ENCODE assay signal across 20 cellular contexts in the genomic region with DNA sequence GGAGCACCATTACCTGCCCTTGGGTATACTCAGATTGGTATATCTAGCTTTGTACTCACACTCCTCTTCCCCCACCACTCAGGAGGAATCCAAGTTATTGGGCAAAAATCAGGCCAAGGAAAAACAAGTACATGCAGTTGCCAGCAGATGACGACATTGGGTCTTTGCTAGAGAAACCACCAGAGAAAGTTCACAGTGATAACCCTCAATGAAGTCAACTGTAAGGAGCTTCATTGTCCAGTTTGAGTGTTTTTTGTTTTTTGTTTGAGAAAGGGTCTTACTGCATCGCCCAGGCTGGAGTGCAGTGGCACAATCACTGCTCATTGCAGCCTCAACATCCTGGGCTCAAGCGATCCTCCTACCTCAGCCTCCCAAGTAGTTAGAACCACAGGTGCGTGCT. TPM values are rescaled to one million over a fixed set of nuclear protein-coding genes. Genes with fewer than 3 reads are reported as not detected.
DNase-seq lines count a peak whose midpoint lies in the region; ATAC-seq and TF ChIP-seq lines count a peak whose summit lies in the region.
"Had no signal": no experiment of that assay in that cellular context is flagged by ENCODE, and none has a peak within 500 bp of the region (broad histone marks: within the 10 kb centered on the region; RNA-seq: fewer than 3 reads in every experiment).

No MANE protein-coding gene starts in this region.

- peaks cover 6% of the 10 kb centered on the region for H3K27me3 ChIP-seq in DND-41 (ENCODE audit: insufficient read depth, low read length, poor library complexity)
- H3K27me3 ChIP-seq in endodermal cell (ENCODE audit: control insufficient read depth, insufficient read depth, low read length, poor library complexity, severe bottlenecking), result peaks cover 10% of the 10 kb centered on the region
- H3K27me3 ChIP-seq: tibial artery had no signal

- H4K20me1 ChIP-seq in DND-41 (ENCODE audit: insufficient read depth, low read length), result no peaks in the 10 kb centered on the region

- WGBS in endodermal cell (ENCODE audit: insufficient coverage in 1 of 2, insufficient read length in 1 of 2), 2 experiments, result 91 to 93% methylated on average over 3 to 4 of the region's 4 CpGs

- DNase-seq in DND-41, result no peak
- peak; percentile 9 for DNase-seq in NCI-H146 treated with DMSO at 0.1 percent for 48 hours (lab: John Stamatoyannopoulos, UW; ENCODE audit: unreplicated experiment)
- peak; percentile 52 for DNase-seq in endodermal cell
- no peak for DNase-seq in COR-L47 (lab: John Stamatoyannopoulos, UW)
- no peak for DNase-seq in stimulated activated CD4-positive, alpha-beta T cell treated with anti-CD3 and anti-CD28 coated beads, Interleukin-4, amount 100 ng/mL, for 4 hours
- DNase-seq in cortex of kidney (lab: John Stamatoyannopoulos, UW), result no peak
- DNase-seq: activated CD4-positive, alpha-beta T cell treated with anti-CD3 and anti-CD28 coated beads, Interleukin-2, amount 50 U/mL, for 1 hour; activated naive CD8-positive, alpha-beta T cell treated with anti-CD3 and anti-CD28 coated beads for 36 hours; effector memory CD8-positive, alpha-beta T cell; KG1; NCI-H187 treated with DMSO at 0.1 percent for 48 hours; NCI-H524 treated with DMSO at 0.1 percent for 48 hours; SHP77 treated with DMSO at 0.1 percent for 48 hours; stimulated activated CD4-positive, alpha-beta T cell treated with anti-CD3 and anti-CD28 coated beads, Interleukin-2, amount 100 ng/mL, for 48 hours; T1000; tibial artery had no signal

- peaks cover 10% of the 10 kb centered on the region for H3K4me1 Mint-ChIP-seq in endodermal cell
- H3K4me1 Mint-ChIP-seq: activated naive CD8-positive, alpha-beta T cell treated with anti-CD3 and anti-CD28 coated beads for 36 hours had no signal

- H3K36me3 ChIP-seq in DND-41 (ENCODE audit: insufficient read depth, low read length) (no peaks in the 10 kb centered on the region), endodermal cell (ENCODE audit: control insufficient read depth, insufficient read depth, low read length) (no peaks in the 10 kb centered on the region)
- H3K36me3 ChIP-seq: tibial artery had no signal

- H3K4me1 ChIP-seq in DND-41 (ENCODE audit: insufficient read depth, low read length) (no peaks in the 10 kb centered on the region), endodermal cell (ENCODE audit: control insufficient read depth, insufficient read depth, low read length) (no peaks in the 10 kb centered on the region)
- H3K4me1 ChIP-seq: tibial artery had no signal

- ATAC-seq in DND-41 (ENCODE audit: insufficient read depth, low read depth) (no peak), HG03439 (IDR thresholded peaks at IDR 0.05; ENCODE audit: unreplicated experiment) (no peak)
- ATAC-seq: effector memory CD8-positive, alpha-beta T cell; sciatic nerve had no signal

- H3K9ac ChIP-seq in DND-41 (ENCODE audit: low read depth, low read length), result no peak overlapping the region
- no peak overlapping the region for H3K9ac ChIP-seq in endodermal cell (ENCODE audit: extremely low read depth, low read length, poor library complexity, severe bottlenecking)

- TF ChIP-seq CTCF in 22Rv1 (IDR thresholded peaks at IDR 0.05) (peak; percentile 76), DND-41 (IDR thresholded peaks at IDR 0.05; ENCODE audit: borderline replicate concordance, extremely low read depth, low read length, poor library complexity, severe bottlenecking) (peak; percentile 21), endodermal cell (conservative IDR thresholded peaks at IDR 0.05) (peak; percentile 70)

- no peaks in the 10 kb centered on the region for H3K9me3 Mint-ChIP-seq in endodermal cell
- H3K9me3 Mint-ChIP-seq: activated naive CD8-positive, alpha-beta T cell treated with anti-CD3 and anti-CD28 coated beads for 36 hours had no signal

- no peaks in the 10 kb centered on the region for H3K36me3 Mint-ChIP-seq in endodermal cell (ENCODE audit: low read depth)
- H3K36me3 Mint-ChIP-seq: activated naive CD8-positive, alpha-beta T cell treated with anti-CD3 and anti-CD28 coated beads for 36 hours had no signal

- no peak overlapping the region for H3K27ac Mint-ChIP-seq in endodermal cell
- H3K27ac Mint-ChIP-seq: activated naive CD8-positive, alpha-beta T cell treated with anti-CD3 and anti-CD28 coated beads for 36 hours; effector memory CD8-positive, alpha-beta T cell had no signal

- H3K27ac ChIP-seq in 22Rv1 (peak overlapping the region; percentile 95), DND-41 (ENCODE audit: low read length) (no peak overlapping the region), endodermal cell (ENCODE audit: low read depth, low read length) (no peak overlapping the region)
- H3K27ac ChIP-seq: tibial artery had no signal

- no peak overlapping the region for H2AFZ ChIP-seq in DND-41 (ENCODE audit: low read depth, low read length)

- peaks cover 17% of the 10 kb centered on the region for H3K27me3 Mint-ChIP-seq in endodermal cell (ENCODE audit: insufficient read depth)
- H3K27me3 Mint-ChIP-seq: activated naive CD8-positive, alpha-beta T cell treated with anti-CD3 and anti-CD28 coated beads for 36 hours; effector memory CD8-positive, alpha-beta T cell had no signal

- H3K9me3 ChIP-seq in DND-41 (ENCODE audit: insufficient read depth, low read length, severe bottlenecking), result no peaks in the 10 kb centered on the region
- H3K9me3 ChIP-seq in endodermal cell (ENCODE audit: control insufficient read depth, low read length), result no peaks in the 10 kb centered on the region
- H3K9me3 ChIP-seq: tibial artery had no signal

- H3K4me3 ChIP-seq in DND-41 (ENCODE audit: low read depth in 1 of 2, low read length in 2 of 2) (no peak overlapping the region), endodermal cell (ENCODE audit: low read length) (no peak overlapping the region)
- H3K4me3 ChIP-seq: tibial artery had no signal

- no peak overlapping the region for H3K4me2 ChIP-seq in DND-41 (ENCODE audit: insufficient read depth, low read length)

- no peaks in the 10 kb centered on the region for H3K79me2 ChIP-seq in DND-41 (ENCODE audit: insufficient read depth, low read length)

- no peak overlapping the region for H3K4me3 Mint-ChIP-seq in endodermal cell
- H3K4me3 Mint-ChIP-seq: activated naive CD8-positive, alpha-beta T cell treated with anti-CD3 and anti-CD28 coated beads for 36 hours; effector memory CD8-positive, alpha-beta T cell had no signal

RNA-seq across cellular contexts. Expression of gene TOX3, which starts 34.6 kb away (rescaled TPM):
- 1 to 10 TPM; 4.8 to 8.5 TPM for total RNA-seq in endodermal cell
- polyA plus RNA-seq in endodermal cell (2013, experiment 1 of 2), result 52.5 TPM
- 50.3 TPM for polyA plus RNA-seq in endodermal cell (2013, experiment 2 of 2)
- total RNA-seq: activated naive CD8-positive, alpha-beta T cell treated with anti-CD3 and anti-CD28 coated beads for 36 hours; cardiac septum had no signal

Comparison
In these comparisons a context has a peak if more than half of its experiments do, and no peak if none do; other contexts are left out.
1. CTCF ChIP-seq: peak in every context shown above with its lines; median percentile 76 in 22Rv1; 70 in endodermal cell; 21 in DND-41.
2. DNase-seq: peak in NCI-H146 treated with DMSO at 0.1 percent for 48 hours (single experiment) and endodermal cell (single experiment); none in DND-41 (single experiment), COR-L47 (single experiment), stimulated activated CD4-positive, alpha-beta T cell treated with anti-CD3 and anti-CD28 coated beads, Interleukin-4, amount 100 ng/mL, for 4 hours (0 of 2) and cortex of kidney (single experiment).